Comparison of ENCODE assay signal across 10 cellular contexts in genomic region chr2:36561223-36561944, GRCh38. TPM values are rescaled to one million over a fixed set of nuclear protein-coding genes. Genes with fewer than 3 reads are reported as not detected.
A peak's percentile ranks its signal among the peaks of the same experiment; 100 is the strongest.
DNase-seq lines count a peak whose midpoint lies in the region; ATAC-seq and TF ChIP-seq lines count a peak whose summit lies in the region.
"Had no signal": no experiment of that assay in that cellular context is flagged by ENCODE, and none has a peak within 500 bp of the region (broad histone marks: within the 10 kb centered on the region; RNA-seq: fewer than 3 reads in every experiment).

No MANE protein-coding gene starts in this region.

- TF ChIP-seq RAD21 in liver (IDR thresholded peaks at IDR 0.05) = no peak

- no peak overlapping the region for H3K27ac Mint-ChIP-seq in activated CD4-positive, alpha-beta memory T cell treated with anti-CD3 and anti-CD28 coated beads for 36 hours
- no peak overlapping the region for H3K27ac Mint-ChIP-seq in activated naive CD8-positive, alpha-beta T cell treated with anti-CD3 and anti-CD28 coated beads for 36 hours

- H3K36me3 ChIP-seq in ACC112 (ENCODE audit: insufficient read depth, low read length) (peaks cover 31% of the 10 kb centered on the region), liver (ENCODE audit: control insufficient read depth in 4 of 4, insufficient read depth in 3 of 4, low read depth in 1 of 4, low read length in 3 of 4) (no peaks in the 10 kb centered on the region)

- DNase-seq in Kasumi-1 (lab: John Stamatoyannopoulos, UW) (peak; percentile 24 to 27), choroid plexus epithelial cell (ENCODE audit: low read depth) (peak; percentile 88), GM20000 (ENCODE audit: low spot score) (no peak)
- no peak for DNase-seq in activated CD4-positive, alpha-beta memory T cell treated with anti-CD3 and anti-CD28 coated beads for 36 hours
- no peak for DNase-seq in activated naive CD8-positive, alpha-beta T cell treated with anti-CD3 and anti-CD28 coated beads for 36 hours
- DNase-seq: CD8-positive, alpha-beta memory T cell; T-helper 2 cell had no signal

- POLR2A ChIA-PET in activated CD4-positive, alpha-beta memory T cell treated with anti-CD3 and anti-CD28 coated beads for 36 hours (lab: Charles Lee) = no interaction called here

- H3K9me3 ChIP-seq in liver (ENCODE audit: control insufficient read depth in 4 of 4, low read length in 3 of 4) = no peaks in the 10 kb centered on the region

- peak overlapping the region; percentile 15 for H3K4me3 ChIP-seq in ACC112 (ENCODE audit: low read depth, low read length)
- H3K4me3 ChIP-seq in choroid plexus epithelial cell (ENCODE audit: low read depth, low read length) = no peak overlapping the region
- no peak overlapping the region for H3K4me3 ChIP-seq in liver (ENCODE audit: low read depth in 1 of 3, low read length in 3 of 3)

- no peak for ATAC-seq in HG03135 (IDR thresholded peaks at IDR 0.05; ENCODE audit: unreplicated experiment)

- H3K27ac ChIP-seq in ACC112 (ENCODE audit: low read depth, low read length) (peak overlapping the region; percentile 94), liver (ENCODE audit: low read depth in 1 of 2, low read length in 2 of 2) (peak overlapping the region in 1 of 2 donors; percentile 31)

- H3K4me1 ChIP-seq in ACC112 (ENCODE audit: control insufficient read depth, insufficient read depth, low read length, unreplicated experiment) (peaks cover 93% of the 10 kb centered on the region), liver (ENCODE audit: control insufficient read depth in 4 of 4, insufficient read depth in 4 of 4, low read length in 3 of 4) (peaks cover 0 to 9% (median 4%) of the 10 kb centered on the region in 4 donors)

- H3K9me3 Mint-ChIP-seq in activated CD4-positive, alpha-beta memory T cell treated with anti-CD3 and anti-CD28 coated beads for 36 hours = no peaks in the 10 kb centered on the region
- H3K9me3 Mint-ChIP-seq in activated naive CD8-positive, alpha-beta T cell treated with anti-CD3 and anti-CD28 coated beads for 36 hours = no peaks in the 10 kb centered on the region
- H3K9me3 Mint-ChIP-seq: CD8-positive, alpha-beta memory T cell had no signal

- TF ChIP-seq CTCF in choroid plexus epithelial cell (conservative IDR thresholded peaks at IDR 0.05; ENCODE audit: low read depth, low read length) (no peak), liver (IDR thresholded peaks at IDR 0.05; ENCODE audit: low read depth, low read length, missing input control) (no peak), GM20000 (IDR thresholded peaks at IDR 0.05; ENCODE audit: extremely low read depth, missing control alignments) (no peak)

- peaks cover 60% of the 10 kb centered on the region for H3K79me2 ChIP-seq in ACC112 (ENCODE audit: control insufficient read depth, insufficient read depth, low read length, unreplicated experiment)

- 80% methylated on average over 8 of the region's 8 CpGs for WGBS in liver

- no peak overlapping the region for H3K4me3 Mint-ChIP-seq in activated CD4-positive, alpha-beta memory T cell treated with anti-CD3 and anti-CD28 coated beads for 36 hours
- H3K4me3 Mint-ChIP-seq in activated naive CD8-positive, alpha-beta T cell treated with anti-CD3 and anti-CD28 coated beads for 36 hours = no peak overlapping the region
- H3K4me3 Mint-ChIP-seq: CD8-positive, alpha-beta memory T cell had no signal

- peaks cover 7% of the 10 kb centered on the region for H3K4me1 Mint-ChIP-seq in activated CD4-positive, alpha-beta memory T cell treated with anti-CD3 and anti-CD28 coated beads for 36 hours (ENCODE audit: low read depth)
- no peaks in the 10 kb centered on the region for H3K4me1 Mint-ChIP-seq in activated naive CD8-positive, alpha-beta T cell treated with anti-CD3 and anti-CD28 coated beads for 36 hours

- no peak overlapping the region for H3K9ac ChIP-seq in liver (ENCODE audit: low read depth in 1 of 2, low read length in 2 of 2)

- no peaks in the 10 kb centered on the region for H3K27me3 Mint-ChIP-seq in activated CD4-positive, alpha-beta memory T cell treated with anti-CD3 and anti-CD28 coated beads for 36 hours
- H3K27me3 Mint-ChIP-seq in activated naive CD8-positive, alpha-beta T cell treated with anti-CD3 and anti-CD28 coated beads for 36 hours = no peaks in the 10 kb centered on the region
- H3K27me3 Mint-ChIP-seq: CD8-positive, alpha-beta memory T cell had no signal

- intact Hi-C loops in activated CD4-positive, alpha-beta memory T cell treated with anti-CD3 and anti-CD28 coated beads for 36 hours (cut with micrococcal nuclease) = no loop called here

- CTCF ChIA-PET in activated CD4-positive, alpha-beta memory T cell treated with anti-CD3 and anti-CD28 coated beads for 36 hours (lab: Charles Lee) = no interaction called here

- no peaks in the 10 kb centered on the region for H3K27me3 ChIP-seq in ACC112 (ENCODE audit: insufficient read depth, low read length)
- H3K27me3 ChIP-seq in liver (ENCODE audit: control insufficient read depth in 4 of 4, insufficient read depth in 4 of 4, low read length in 3 of 4) = no peaks in the 10 kb centered on the region

- H2AFZ ChIP-seq in ACC112 (ENCODE audit: low read length, unreplicated experiment) = no peak overlapping the region

- H3K36me3 Mint-ChIP-seq in activated CD4-positive, alpha-beta memory T cell treated with anti-CD3 and anti-CD28 coated beads for 36 hours = peaks cover 19% of the 10 kb centered on the region
- H3K36me3 Mint-ChIP-seq in activated naive CD8-positive, alpha-beta T cell treated with anti-CD3 and anti-CD28 coated beads for 36 hours = peaks cover 13% of the 10 kb centered on the region

TF ChIP-seq in liver, 16 proteins besides CTCF, POLR2A, EP300 and RAD21:
- TF ChIP-seq YY1 (IDR thresholded peaks at IDR 0.05) (peak; percentile 30), ZBTB33 (IDR thresholded peaks at IDR 0.05) (no peak), JUND (IDR thresholded peaks at IDR 0.05) (peak in 1 of 2 donors; percentile 62), FOXA2 (IDR thresholded peaks at IDR 0.05) (no peak), HNF4G (IDR thresholded peaks at IDR 0.05) (no peak)

RNA-seq across cellular contexts. Expression of gene FEZ2, which starts 36.6 kb away (rescaled TPM):
- total RNA-seq in liver = 10 to 100 TPM; 13.8 to 14.5 TPM
- polyA plus RNA-seq in liver = 10 to 100 TPM; 11.9 to 16.1 TPM
- 1 to 10 TPM; 6.8 to 9.3 TPM for total RNA-seq in activated CD4-positive, alpha-beta memory T cell treated with anti-CD3 and anti-CD28 coated beads for 36 hours
- total RNA-seq in activated naive CD8-positive, alpha-beta T cell treated with anti-CD3 and anti-CD28 coated beads for 36 hours = 1 to 10 TPM; 7.8 to 9.8 TPM

Comparison
In these comparisons a context has a peak if more than half of its experiments do, and no peak if none do; other contexts are left out.
1. DNase-seq: peak in Kasumi-1 (2 of 2) and choroid plexus epithelial cell (single experiment); none in GM20000 (single experiment), activated CD4-positive, alpha-beta memory T cell treated with anti-CD3 and anti-CD28 coated beads for 36 hours (single experiment) and activated naive CD8-positive, alpha-beta T cell treated with anti-CD3 and anti-CD28 coated beads for 36 hours (single experiment).